ENCODE assay signal across 1 cellular context in the genomic region with DNA sequence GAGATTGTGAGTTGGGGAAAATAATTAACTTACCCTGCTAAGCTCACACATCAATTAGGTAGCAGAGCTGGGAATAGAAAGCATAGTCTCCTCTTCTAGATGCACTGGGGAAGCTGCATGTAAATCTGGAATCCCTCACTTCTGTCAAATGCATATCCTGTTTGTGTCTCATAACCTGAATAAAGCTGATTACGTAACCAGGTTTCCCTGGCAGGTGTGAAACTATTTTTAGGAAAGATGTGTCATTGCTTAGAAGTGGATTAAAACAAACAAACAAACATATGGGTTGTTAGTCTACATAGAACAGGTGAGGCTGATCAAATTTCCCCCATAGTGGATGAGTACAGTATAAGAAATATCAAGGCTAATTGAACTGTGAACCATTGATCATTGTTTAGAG. TPM values are rescaled to one million over a fixed set of nuclear protein-coding genes. Genes with fewer than 3 reads are reported as not detected.
"Had no signal": no experiment of that assay in that cellular context is flagged by ENCODE, and none has a peak within 500 bp of the region (broad histone marks: within the 10 kb centered on the region; RNA-seq: fewer than 3 reads in every experiment).

No MANE protein-coding gene starts in this region.

RNA-seq across cellular contexts. Expression of gene PGM5, which starts 27.5 kb away (rescaled TPM):
- polyA plus RNA-seq: SK-N-SH had no signal
